ENCODE assay signal across 10 cellular contexts in the genomic region with DNA sequence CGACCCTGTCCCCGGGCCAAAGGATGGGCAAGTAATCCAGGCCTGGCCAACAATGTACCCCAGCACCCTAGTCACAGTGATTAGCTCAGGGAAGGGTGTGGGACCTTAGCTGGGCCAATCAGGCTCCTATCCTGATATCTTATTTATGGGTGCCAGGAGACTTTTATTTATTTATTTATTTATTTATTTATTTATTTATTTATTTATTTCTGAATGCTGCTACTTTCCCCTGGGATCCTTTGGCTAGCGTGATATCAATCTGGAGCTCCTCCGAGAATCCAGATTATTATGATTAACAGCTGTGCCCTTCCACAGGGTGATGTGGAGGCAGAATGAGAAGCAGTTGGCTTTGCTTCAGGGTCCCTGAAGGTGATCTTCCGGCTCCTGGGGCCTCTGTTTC.
"Had no signal": no experiment of that assay in that cellular context is flagged by ENCODE, and none has a peak within 500 bp of the region (broad histone marks: within the 10 kb centered on the region; RNA-seq: fewer than 3 reads in every experiment).

No MANE protein-coding gene starts in this region.

- H3K4me3 ChIP-seq: GM23338 had no signal

- H3K4me3 Mint-ChIP-seq: GM23338, H9, HFFc6, IgD-negative memory B cell had no signal

- H3K9me3 Mint-ChIP-seq: GM23338, H9, HFFc6, IgD-negative memory B cell had no signal

- FAIRE-seq: H1, H54, HepG2 had no signal

- H3K36me3 Mint-ChIP-seq: IgD-negative memory B cell had no signal

- H2AFZ ChIP-seq: GM23338 had no signal

- ATAC-seq: GM23338 had no signal

- DNase-seq: H9, HCEC 1CT, HFFc6, KG1 had no signal

- H3K27ac ChIP-seq: HL-60 had no signal

- H3K4me2 ChIP-seq: GM23338 had no signal

- H3K27me3 Mint-ChIP-seq: IgD-negative memory B cell had no signal

- H3K27ac Mint-ChIP-seq: GM23338, H9, HFFc6, IgD-negative memory B cell had no signal
